Comparison of ENCODE assay signal across 21 cellular contexts in genomic region chr14:95363468-95363954, GRCh38.
"Had no signal": no experiment of that assay in that cellular context is flagged by ENCODE, and none has a peak within 500 bp of the region (broad histone marks: within the 10 kb centered on the region; RNA-seq: fewer than 3 reads in every experiment).

No MANE protein-coding gene starts in this region.

- H3K27me3 ChIP-seq: right lobe of liver had no signal

- H3K4me1 Mint-ChIP-seq: memory B cell, natural killer cell had no signal

- H3K4me3 ChIP-seq: esophagus squamous epithelium, psoas muscle, right lobe of liver, stomach, thoracic aorta had no signal

- DNase-seq: activated CD4-positive, alpha-beta T cell treated with anti-CD3 and anti-CD28 coated beads for 4 hours; activated CD8-positive, alpha-beta memory T cell treated with anti-CD3 and anti-CD28 coated beads, Interleukin-2, amount 50 U/mL, for 4 hours; activated CD8-positive, alpha-beta T cell treated with anti-CD3 and anti-CD28 coated beads for 36 hours; activated gamma-delta T cell; activated naive CD8-positive, alpha-beta T cell treated with anti-CD3 and anti-CD28 coated beads for 36 hours; activated T-cell treated with anti-CD3 and anti-CD28 coated beads, Interleukin-2, amount 50 U/mL, for 72 hours; brain microvascular endothelial cell; cortex of kidney; effector CD4-positive, alpha-beta T cell; esophagus squamous epithelium; foreskin fibroblast; glutamatergic neuron; left ventricle myocardium superior; natural killer cell; occipital lobe; psoas muscle; right lobe of liver; stomach; T-helper 2 cell had no signal

- H3K4me3 Mint-ChIP-seq: activated CD8-positive, alpha-beta T cell treated with anti-CD3 and anti-CD28 coated beads for 36 hours; activated naive CD8-positive, alpha-beta T cell treated with anti-CD3 and anti-CD28 coated beads for 36 hours; activated T-cell treated with anti-CD3 and anti-CD28 coated beads, Interleukin-2, amount 50 U/mL, for 72 hours; memory B cell; natural killer cell had no signal

- H3K36me3 ChIP-seq: brain microvascular endothelial cell, esophagus squamous epithelium, right lobe of liver, stomach, thoracic aorta had no signal

- H3K27ac Mint-ChIP-seq: activated CD8-positive, alpha-beta T cell treated with anti-CD3 and anti-CD28 coated beads for 36 hours; activated naive CD8-positive, alpha-beta T cell treated with anti-CD3 and anti-CD28 coated beads for 36 hours; activated T-cell treated with anti-CD3 and anti-CD28 coated beads, Interleukin-2, amount 50 U/mL, for 72 hours; memory B cell; natural killer cell had no signal

- H3K9me3 Mint-ChIP-seq: activated CD8-positive, alpha-beta T cell treated with anti-CD3 and anti-CD28 coated beads for 36 hours; activated naive CD8-positive, alpha-beta T cell treated with anti-CD3 and anti-CD28 coated beads for 36 hours; activated T-cell treated with anti-CD3 and anti-CD28 coated beads, Interleukin-2, amount 50 U/mL, for 72 hours; memory B cell; natural killer cell had no signal

- ATAC-seq: activated CD8-positive, alpha-beta T cell treated with anti-CD3 and anti-CD28 coated beads for 36 hours; left ventricle myocardium superior; natural killer cell; psoas muscle had no signal

- H3K9me3 ChIP-seq: esophagus squamous epithelium, psoas muscle, right lobe of liver, stomach, thoracic aorta had no signal

- H3K36me3 Mint-ChIP-seq: activated naive CD8-positive, alpha-beta T cell treated with anti-CD3 and anti-CD28 coated beads for 36 hours; memory B cell; natural killer cell had no signal

- H3K4me1 ChIP-seq: psoas muscle had no signal

- H3K27ac ChIP-seq: brain microvascular endothelial cell, esophagus squamous epithelium, psoas muscle, stomach, thoracic aorta had no signal
